Comparison of ENCODE assay signal across 8 cellular contexts in genomic region chr9:34546834-34547827, GRCh38. TPM values are rescaled to one million over a fixed set of nuclear protein-coding genes. Genes with fewer than 3 reads are reported as not detected.
DNase-seq lines count a peak whose midpoint lies in the region; ATAC-seq and TF ChIP-seq lines count a peak whose summit lies in the region.

No MANE protein-coding gene starts in this region.

- H2AFZ ChIP-seq in trophoblast cell (ENCODE audit: insufficient read depth, low read length, poor library complexity) = no peak overlapping the region

- peaks cover 12% of the 10 kb centered on the region for H3K4me1 ChIP-seq in NT2/D1 (ENCODE audit: insufficient read depth, insufficient read length)
- H3K4me1 ChIP-seq in trophoblast cell (ENCODE audit: control insufficient read depth in 1 of 2, insufficient read depth in 2 of 2, low read length in 2 of 2) = no peaks in the 10 kb centered on the region
- no peaks in the 10 kb centered on the region for H3K4me1 ChIP-seq in aorta (ENCODE audit: control insufficient read depth in 1 of 2, insufficient read depth in 2 of 2, low read length in 2 of 2)

- intact Hi-C loops in aorta (cut with DNase I) = loop anchor here in 1 of 2 donors (2.0 kb wide), 1 partner anchor 44 kb away; no protein-coding TSS in a partner anchor

- H3K4me3 ChIP-seq in AG10803 (ENCODE audit: low read length) = no peak overlapping the region
- no peak overlapping the region for H3K4me3 ChIP-seq in H7 (ENCODE audit: insufficient read depth, low read depth, low read length)
- H3K4me3 ChIP-seq in NT2/D1 (ENCODE audit: insufficient read length, low read depth) = no peak overlapping the region
- H3K4me3 ChIP-seq in trophoblast cell (ENCODE audit: low read depth, low read length) = no peak overlapping the region
- H3K4me3 ChIP-seq in aorta (ENCODE audit: low read length in 2 of 2) = no peak overlapping the region

- H4K91ac ChIP-seq in trophoblast cell (ENCODE audit: low read depth, low read length) = no peak overlapping the region

- H2AK5ac ChIP-seq in trophoblast cell (ENCODE audit: low read length) = no peak overlapping the region

- no peak overlapping the region for H3K4ac ChIP-seq in trophoblast cell (ENCODE audit: low read depth, low read length)

- no peak overlapping the region for H4K12ac ChIP-seq in trophoblast cell (ENCODE audit: low read depth, low read length)

- peak; percentile 66 for DNase-seq in AG10803 (ENCODE audit: low read depth)
- peak; percentile 91 for DNase-seq in H7
- peak; percentile 84 for DNase-seq in NT2/D1 (ENCODE audit: low read depth, low spot score)
- DNase-seq in activated T-helper 9 cell treated with anti-CD3 and anti-CD28 coated beads, Interleukin-2, amount 50 U/mL, for 16 hours (ENCODE audit: low read depth) = peak; percentile 22
- peak; percentile 80 for DNase-seq in globus pallidus (ENCODE audit: low spot score)
- DNase-seq in trophoblast cell = peak; percentile 71 to 77
- DNase-seq in aorta = peak; percentile 61 to 89

- no peak overlapping the region for H3K18ac ChIP-seq in trophoblast cell (ENCODE audit: low read length)

- H3K9me3 ChIP-seq in NT2/D1 (ENCODE audit: insufficient read depth, low read length) = no peaks in the 10 kb centered on the region
- no peaks in the 10 kb centered on the region for H3K9me3 ChIP-seq in trophoblast cell (ENCODE audit: insufficient read depth, low read depth, low read length)
- H3K9me3 ChIP-seq in aorta (ENCODE audit: control insufficient read depth, low read length) = peaks cover under 1% of the 10 kb centered on the region

- H3K9ac ChIP-seq in NT2/D1 (ENCODE audit: insufficient read length, low read depth) = no peak overlapping the region
- no peak overlapping the region for H3K9ac ChIP-seq in trophoblast cell (ENCODE audit: low read length)

- no peak overlapping the region for H2BK5ac ChIP-seq in trophoblast cell (ENCODE audit: low read depth, low read length, poor library complexity)

- no peak overlapping the region for H2BK120ac ChIP-seq in trophoblast cell (ENCODE audit: insufficient read depth, low read length, poor library complexity)

- ATAC-seq in aorta (ENCODE audit: low FRiP score) (peak; percentile 71), HG02884 (IDR thresholded peaks at IDR 0.05; ENCODE audit: unreplicated experiment) (no peak)

- H3K23ac ChIP-seq in trophoblast cell (ENCODE audit: low read length) = no peak overlapping the region

- no peak overlapping the region for H4K8ac ChIP-seq in trophoblast cell (ENCODE audit: low read depth, low read length)

- no peaks in the 10 kb centered on the region for H3K36me3 ChIP-seq in H7 (replicated peaks; ENCODE audit: control insufficient read depth, insufficient read depth, low read length)
- H3K36me3 ChIP-seq in NT2/D1 (ENCODE audit: insufficient read depth, insufficient read length, low read length) = no peaks in the 10 kb centered on the region
- no peaks in the 10 kb centered on the region for H3K36me3 ChIP-seq in trophoblast cell (ENCODE audit: control insufficient read depth in 1 of 2, insufficient read depth in 2 of 2, low read length in 2 of 2)
- H3K36me3 ChIP-seq in aorta (ENCODE audit: control insufficient read depth in 1 of 2, insufficient read depth in 2 of 2, low read length in 1 of 2) = no peaks in the 10 kb centered on the region

- H2BK12ac ChIP-seq in trophoblast cell (ENCODE audit: low read length) = no peak overlapping the region

- no peak overlapping the region for H3K4me2 ChIP-seq in trophoblast cell (ENCODE audit: low read length)

- H3K79me2 ChIP-seq in trophoblast cell (ENCODE audit: control insufficient read depth, insufficient read depth, low read length, poor library complexity) = no peaks in the 10 kb centered on the region

- no peaks in the 10 kb centered on the region for H3K79me1 ChIP-seq in trophoblast cell (ENCODE audit: low read length)

- peak; percentile 56 for TF ChIP-seq CTCF in AG10803 (conservative IDR thresholded peaks at IDR 0.05; ENCODE audit: low read length)

- H3K27me3 ChIP-seq in H7 (ENCODE audit: control insufficient read depth, insufficient read depth, low read length) (no peaks in the 10 kb centered on the region), NT2/D1 (ENCODE audit: insufficient read depth, insufficient read length) (no peaks in the 10 kb centered on the region), trophoblast cell (ENCODE audit: insufficient read depth, low read length) (no peaks in the 10 kb centered on the region), aorta (ENCODE audit: control insufficient read depth in 1 of 2, insufficient read depth in 2 of 2, low read length in 1 of 2) (no peaks in the 10 kb centered on the region)

- H3K14ac ChIP-seq in trophoblast cell (ENCODE audit: low read length) = no peak overlapping the region

- H3K27ac ChIP-seq in trophoblast cell (ENCODE audit: low read depth, low read length) = no peak overlapping the region
- no peak overlapping the region for H3K27ac ChIP-seq in aorta (ENCODE audit: low read depth in 1 of 2, low read length in 2 of 2)

- WGBS in trophoblast cell (ENCODE audit: extremely low coverage, insufficient coverage, insufficient read length) = no CpG with 5 or more reads among the region's 16 CpGs
- WGBS in aorta, 2 donors = 58 to 61% methylated on average over 16 of the region's 16 CpGs

RNA-seq across cellular contexts. Expression of gene ENHO, which starts 24.3 kb away (rescaled TPM):
- total RNA-seq in H7 (2014; rRNA removed; shearing (Covaris generic)) = 33.3 and 35.1 TPM in 2 replicates
- polyA plus RNA-seq in trophoblast cell (2013) = 0.54 and 0.55 TPM in 2 replicates
- total RNA-seq in aorta = not detected
- polyA plus RNA-seq in aorta = not detected

RNA-seq across cellular contexts. Expression of gene CNTFR, which starts 42.4 kb away (rescaled TPM):
- total RNA-seq in H7 (2014; rRNA removed; shearing (Covaris generic)) = 26.6 and 43.2 TPM in 2 replicates
- polyA plus RNA-seq in trophoblast cell (2013) = 1.1 and 1.4 TPM in 2 replicates
- 1 to 10 TPM; 4.2 to 9.9 TPM for total RNA-seq in aorta
- 1 to 10 TPM in 1 of 2 donors, under 1 TPM in 1; 0.10 to 1.4 TPM for polyA plus RNA-seq in aorta

Comparison
In these comparisons a context has a peak if more than half of its experiments do, and no peak if none do; other contexts are left out.
1. DNase-seq: peak in every context shown above with its lines; median percentile 91 in H7; 84 in NT2/D1; 80 in globus pallidus; 75 in aorta; 74 in trophoblast cell; 66 in AG10803; 22 in activated T-helper 9 cell treated with anti-CD3 and anti-CD28 coated beads, Interleukin-2, amount 50 U/mL, for 16 hours.
2. RNA of gene ENHO, which starts 24.3 kb away (total RNA-seq): 33.3 to 35.1 TPM in H7; not detected in aorta; every median in the first group is over 10 times any median in the second.